2 cellular contexts compared by ENCODE assay signal in the genomic region with DNA sequence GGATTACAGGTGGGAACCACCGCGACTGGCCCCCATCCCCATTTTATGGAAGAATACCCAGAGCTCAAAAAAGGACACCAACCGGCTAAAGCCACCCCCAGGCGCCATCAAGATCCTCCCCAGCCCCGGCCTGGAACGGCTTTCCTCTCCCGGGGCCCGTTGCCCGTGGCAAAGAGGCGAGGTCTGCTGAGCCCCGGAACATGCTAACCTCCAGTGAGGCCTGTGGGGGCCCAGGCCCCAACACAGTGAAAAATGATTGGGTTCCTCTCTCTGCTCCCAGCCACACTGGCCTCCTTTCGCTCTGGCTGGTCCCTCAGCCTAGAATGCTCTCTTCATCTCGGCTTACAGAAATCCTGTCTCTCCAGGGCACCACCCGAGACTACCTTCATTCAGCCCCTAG.
TF ChIP-seq lines count a peak whose summit lies in the region.

No MANE protein-coding gene starts in this region.

TF ChIP-seq in liver, 16 proteins besides CTCF, POLR2A, EP300 and RAD21:
- TF ChIP-seq EGR1 (IDR thresholded peaks at IDR 0.05; ENCODE audit: low read depth in 2 of 2) (no peak), SP1 (IDR thresholded peaks at IDR 0.05) (no peak), YY1 (IDR thresholded peaks at IDR 0.05) (no peak), TAF1 (conservative IDR thresholded peaks at IDR 0.05) (no peak), FOXA2 (IDR thresholded peaks at IDR 0.05) (no peak), RXRA (IDR thresholded peaks at IDR 0.05) (no peak), FOXA1 (IDR thresholded peaks at IDR 0.05) (no peak), NR2F2 (IDR thresholded peaks at IDR 0.05) (no peak), REST (IDR thresholded peaks at IDR 0.05) (no peak), GABPA (IDR thresholded peaks at IDR 0.05 in 1 of 2, conservative IDR thresholded peaks at IDR 0.05 in 1 of 2) (no peak), JUND (IDR thresholded peaks at IDR 0.05) (no peak), HNF4G (IDR thresholded peaks at IDR 0.05) (no peak), HNF4A (conservative IDR thresholded peaks at IDR 0.05) (no peak)
- TF ChIP-seq, protein P1, sequence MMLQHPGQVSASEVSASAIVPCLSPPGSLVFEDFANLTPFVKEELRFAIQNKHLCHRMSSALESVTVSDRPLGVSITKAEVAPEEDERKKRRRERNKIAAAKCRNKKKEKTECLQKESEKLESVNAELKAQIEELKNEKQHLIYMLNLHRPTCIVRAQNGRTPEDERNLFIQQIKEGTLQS (IDR thresholded peaks at IDR 0.05), result no peak
- TF ChIP-seq, protein P2, sequence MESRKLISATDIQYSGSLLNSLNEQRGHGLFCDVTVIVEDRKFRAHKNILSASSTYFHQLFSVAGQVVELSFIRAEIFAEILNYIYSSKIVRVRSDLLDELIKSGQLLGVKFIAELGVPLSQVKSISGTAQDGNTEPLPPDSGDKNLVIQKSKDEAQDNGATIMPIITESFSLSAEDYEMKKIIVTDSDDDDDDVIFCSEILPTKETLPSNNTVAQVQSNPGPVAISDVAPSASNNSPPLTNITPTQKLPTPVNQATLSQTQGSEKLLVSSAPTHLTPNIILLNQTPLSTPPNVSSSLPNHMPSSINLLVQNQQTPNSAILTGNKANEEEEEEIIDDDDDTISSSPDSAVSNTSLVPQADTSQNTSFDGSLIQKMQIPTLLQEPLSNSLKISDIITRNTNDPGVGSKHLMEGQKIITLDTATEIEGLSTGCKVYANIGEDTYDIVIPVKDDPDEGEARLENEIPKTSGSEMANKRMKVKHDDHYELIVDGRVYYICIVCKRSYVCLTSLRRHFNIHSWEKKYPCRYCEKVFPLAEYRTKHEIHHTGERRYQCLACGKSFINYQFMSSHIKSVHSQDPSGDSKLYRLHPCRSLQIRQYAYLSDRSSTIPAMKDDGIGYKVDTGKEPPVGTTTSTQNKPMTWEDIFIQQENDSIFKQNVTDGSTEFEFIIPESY (IDR thresholded peaks at IDR 0.05), result no peak

TF ChIP-seq in HepG2, 621 proteins besides CTCF, POLR2A, EP300 and RAD21:
- TF ChIP-seq ZNF207 (IDR thresholded peaks at IDR 0.05; ENCODE audit: borderline replicate concordance) (no peak), ZNF354B (CRISPR knock-in tag; IDR thresholded peaks at IDR 0.05) (no peak), ZFP90 (CRISPR knock-in tag; IDR thresholded peaks at IDR 0.05; ENCODE audit: borderline replicate concordance) (no peak), ZKSCAN1 (IDR thresholded peaks at IDR 0.05; ENCODE audit: low read length) (no peak), KLF15 (CRISPR knock-in tag; IDR thresholded peaks at IDR 0.05; ENCODE audit: borderline replicate concordance) (no peak), ZBTB42 (CRISPR knock-in tag; IDR thresholded peaks at IDR 0.05) (no peak), DMTF1 (CRISPR knock-in tag; IDR thresholded peaks at IDR 0.05) (no peak), ZNF362 (CRISPR knock-in tag; IDR thresholded peaks at IDR 0.05; ENCODE audit: borderline replicate concordance) (no peak), ZNF766 (CRISPR knock-in tag; IDR thresholded peaks at IDR 0.05; ENCODE audit: borderline replicate concordance) (no peak), TEAD2 (CRISPR knock-in tag; IDR thresholded peaks at IDR 0.05) (no peak), REPIN1 (CRISPR knock-in tag; IDR thresholded peaks at IDR 0.05; ENCODE audit: borderline replicate concordance, low read depth) (no peak), HMGXB3 (CRISPR knock-in tag; IDR thresholded peaks at IDR 0.05; ENCODE audit: borderline replicate concordance) (no peak), HNF4G (IDR thresholded peaks at IDR 0.05; ENCODE audit: borderline replicate concordance, low read depth, low read length) (no peak), HNF4G (CRISPR knock-in tag; IDR thresholded peaks at IDR 0.05; ENCODE audit: borderline replicate concordance, low read depth) (no peak), ASH2L (IDR thresholded peaks at IDR 0.05; ENCODE audit: insufficient read length, low read depth, low read length) (no peak), ZBTB2 (CRISPR knock-in tag; IDR thresholded peaks at IDR 0.05; ENCODE audit: low read depth) (no peak), ZNF746 (CRISPR knock-in tag; IDR thresholded peaks at IDR 0.05) (no peak), PCBP2 (optimal IDR thresholded peaks at IDR 0.05; ENCODE audit: low read depth, low read length, poor library complexity, severe bottlenecking) (no peak), MAFF (IDR thresholded peaks at IDR 0.05; ENCODE audit: low read depth, low read length) (no peak)
- TF ChIP-seq, protein P3, sequence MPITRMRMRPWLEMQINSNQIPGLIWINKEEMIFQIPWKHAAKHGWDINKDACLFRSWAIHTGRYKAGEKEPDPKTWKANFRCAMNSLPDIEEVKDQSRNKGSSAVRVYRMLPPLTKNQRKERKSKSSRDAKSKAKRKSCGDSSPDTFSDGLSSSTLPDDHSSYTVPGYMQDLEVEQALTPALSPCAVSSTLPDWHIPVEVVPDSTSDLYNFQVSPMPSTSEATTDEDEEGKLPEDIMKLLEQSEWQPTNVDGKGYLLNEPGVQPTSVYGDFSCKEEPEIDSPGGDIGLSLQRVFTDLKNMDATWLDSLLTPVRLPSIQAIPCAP (CRISPR knock-in tag; IDR thresholded peaks at IDR 0.05; ENCODE audit: low read depth), result no peak
